In the genomic region with DNA sequence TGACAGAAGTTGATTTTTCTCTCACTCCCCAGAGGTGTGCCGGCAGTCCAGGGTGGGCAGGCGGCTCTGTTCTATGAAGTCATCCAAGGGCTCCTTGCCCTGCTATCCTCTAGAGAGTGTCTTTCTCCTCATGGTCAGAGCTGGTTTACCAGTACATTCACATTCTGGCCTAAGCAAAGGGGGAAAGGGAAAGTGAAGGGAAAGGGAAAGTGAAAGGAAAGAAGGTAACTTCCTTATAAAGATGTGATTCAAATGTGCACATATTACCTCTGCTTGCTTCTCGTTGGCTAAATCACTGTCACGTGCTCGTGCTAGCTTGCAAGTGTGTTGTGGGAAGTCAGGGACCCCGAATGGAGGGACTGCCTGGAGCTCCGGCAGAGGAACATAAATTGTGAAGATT, we compare ENCODE assay signal across 10 cellular contexts. TPM values are rescaled to one million over a fixed set of nuclear protein-coding genes. Genes with fewer than 3 reads are reported as not detected.
DNase-seq lines count a peak whose midpoint lies in the region; ATAC-seq and TF ChIP-seq lines count a peak whose summit lies in the region.
"Had no signal": no experiment of that assay in that cellular context is flagged by ENCODE, and none has a peak within 500 bp of the region (broad histone marks: within the 10 kb centered on the region; RNA-seq: fewer than 3 reads in every experiment).

No MANE protein-coding gene starts in this region.

- H3K4me2 ChIP-seq in SK-N-SH (no peak overlapping the region), OCI-LY7 (ENCODE audit: low read length) (peak overlapping the region; percentile 26; the same call in 1 of the 2 replicates)

- H4K20me1 ChIP-seq in SK-N-SH (ENCODE audit: insufficient read depth) (no peaks in the 10 kb centered on the region), OCI-LY7 (ENCODE audit: insufficient read depth, low read length) (no peaks in the 10 kb centered on the region)

- WGBS in SK-N-SH (ENCODE audit: low lambda C conversion rate): 67% methylated on average over 7 of the region's 7 CpGs

- H3K36me3 Mint-ChIP-seq in central memory CD8-positive, alpha-beta T cell (ENCODE audit: insufficient read depth): peaks cover 6% of the 10 kb centered on the region
- no peaks in the 10 kb centered on the region for H3K36me3 Mint-ChIP-seq in stimulated activated memory B cell treated with anti-CD40 and anti-IgM and Interleukin-4, amounts not matched to agents 10 μg/mL and 1 μg/mL and 100 μg/mL, for 72 hours

- H3K4me3 ChIP-seq in SK-N-SH (ENCODE audit: low read depth in 2 of 2, low read length in 1 of 2) (no peak overlapping the region), OCI-LY7 (ENCODE audit: low read depth, low read length, poor library complexity, severe bottlenecking) (no peak overlapping the region)

- H3K9me2 ChIP-seq in SK-N-SH (no peaks in the 10 kb centered on the region), OCI-LY7 (ENCODE audit: insufficient read depth, low read length) (no peaks in the 10 kb centered on the region)

- no peak for DNase-seq in SK-N-SH
- DNase-seq in OCI-LY7 (ENCODE audit: low spot score): peak; percentile 19
- DNase-seq in central memory CD8-positive, alpha-beta T cell (ENCODE audit: low spot score in 2 of 2): peak in 1 of 2 donors; percentile 21
- no peak for DNase-seq in occipital lobe (lab: John Stamatoyannopoulos, UW)
- DNase-seq in midbrain (lab: John Stamatoyannopoulos, UW): no peak
- no peak for DNase-seq in caudate nucleus (lab: John Stamatoyannopoulos, UW)
- DNase-seq: NCI-H1092 treated with DMSO at 0.1 percent for 48 hours had no signal

- POLR2A ChIA-PET in SK-N-SH (lab: Yijun Ruan, JAX): no interaction called here
- POLR2A ChIA-PET in OCI-LY7 (lab: Charles Lee): no interaction called here

- H3K27ac ChIP-seq in SK-N-SH (ENCODE audit: low read depth in 2 of 2, low read length in 1 of 2) (no peak overlapping the region), OCI-LY7 (ENCODE audit: low read depth, low read length, poor library complexity, severe bottlenecking) (no peak overlapping the region), caudate nucleus (ENCODE audit: low read depth, low read length) (no peak overlapping the region)
- H3K27ac ChIP-seq: epithelial cell of prostate had no signal

- H3K9me3 ChIP-seq in SK-N-SH (no peaks in the 10 kb centered on the region), OCI-LY7 (ENCODE audit: low read length) (no peaks in the 10 kb centered on the region)

- H3K4me3 Mint-ChIP-seq in central memory CD8-positive, alpha-beta T cell: peak overlapping the region; percentile 65
- H3K4me3 Mint-ChIP-seq in stimulated activated memory B cell treated with anti-CD40 and anti-IgM and Interleukin-4, amounts not matched to agents 10 μg/mL and 1 μg/mL and 100 μg/mL, for 72 hours: peak overlapping the region; percentile 70

- TF ChIP-seq RAD21 in SK-N-SH (IDR thresholded peaks at IDR 0.05; ENCODE audit: low read length): no peak

- no peak overlapping the region for H3K9ac ChIP-seq in SK-N-SH

- peaks cover 32% of the 10 kb centered on the region for H3K4me1 Mint-ChIP-seq in central memory CD8-positive, alpha-beta T cell
- peaks cover 35% of the 10 kb centered on the region for H3K4me1 Mint-ChIP-seq in stimulated activated memory B cell treated with anti-CD40 and anti-IgM and Interleukin-4, amounts not matched to agents 10 μg/mL and 1 μg/mL and 100 μg/mL, for 72 hours

- H3K9me3 Mint-ChIP-seq in central memory CD8-positive, alpha-beta T cell: no peaks in the 10 kb centered on the region
- H3K9me3 Mint-ChIP-seq in stimulated activated memory B cell treated with anti-CD40 and anti-IgM and Interleukin-4, amounts not matched to agents 10 μg/mL and 1 μg/mL and 100 μg/mL, for 72 hours: no peaks in the 10 kb centered on the region

- BruUV-seq in OCI-LY7 (replicated peaks; lab: Mats Ljungman, UMichigan): no TSS peak

- ATAC-seq in SK-N-SH treated with all-trans-retinoic acid at 6 μM for 48 hours: no peak; the same call in 2 of the 3 replicates
- ATAC-seq in central memory CD8-positive, alpha-beta T cell (replicated peaks; ENCODE audit: extremely low read depth, poor library complexity, severe bottlenecking): peak; percentile 57
- peak; percentile 67 for ATAC-seq in stimulated activated memory B cell treated with anti-CD40 and anti-IgM and Interleukin-4, amounts not matched to agents 10 μg/mL and 1 μg/mL and 100 μg/mL, for 72 hours

- no peaks in the 10 kb centered on the region for H3K36me3 ChIP-seq in SK-N-SH (replicated peaks in 1 of 2; ENCODE audit: control insufficient read depth in 1 of 2, insufficient read depth in 2 of 2, low read length in 1 of 2)
- no peaks in the 10 kb centered on the region for H3K36me3 ChIP-seq in OCI-LY7 (ENCODE audit: insufficient read depth, low read length)

- CTCF ChIA-PET in SK-N-SH (lab: Yijun Ruan, JAX): interaction anchor here (0.7 to 13.2 kb wide), 5 partner anchors 10 to 473 kb away, joined by 3 to 302 read pairs (median 7); no protein-coding TSS in a partner anchor
- CTCF ChIA-PET in OCI-LY7 (lab: Charles Lee; ENCODE audit: unreplicated experiment): no interaction called here

- intact Hi-C loops in OCI-LY7 (cut with micrococcal nuclease; ENCODE audit: unreplicated experiment): no loop called here

- peak overlapping the region; percentile 85 for H3K27ac Mint-ChIP-seq in central memory CD8-positive, alpha-beta T cell (ENCODE audit: low read depth)
- H3K27ac Mint-ChIP-seq in stimulated activated memory B cell treated with anti-CD40 and anti-IgM and Interleukin-4, amounts not matched to agents 10 μg/mL and 1 μg/mL and 100 μg/mL, for 72 hours: peak overlapping the region; percentile 69

- H3K4me1 ChIP-seq in SK-N-SH (ENCODE audit: control insufficient read depth in 1 of 2, insufficient read depth in 2 of 2, low read depth in 1 of 2, low read length in 1 of 2) (no peaks in the 10 kb centered on the region), OCI-LY7 (ENCODE audit: insufficient read depth, low read length, poor library complexity, severe bottlenecking) (no peaks in the 10 kb centered on the region)

- H3K27me3 Mint-ChIP-seq in central memory CD8-positive, alpha-beta T cell: no peaks in the 10 kb centered on the region
- H3K27me3 Mint-ChIP-seq in stimulated activated memory B cell treated with anti-CD40 and anti-IgM and Interleukin-4, amounts not matched to agents 10 μg/mL and 1 μg/mL and 100 μg/mL, for 72 hours: no peaks in the 10 kb centered on the region

- no peak for TF ChIP-seq EP300 in SK-N-SH (IDR thresholded peaks at IDR 0.05; ENCODE audit: borderline replicate concordance in 1 of 2, low read depth in 1 of 2, low read length in 1 of 2)

- no peak for TF ChIP-seq CTCF in SK-N-SH (IDR thresholded peaks at IDR 0.05)
- TF ChIP-seq CTCF in OCI-LY7 (conservative IDR thresholded peaks at IDR 0.05; ENCODE audit: low read length): no peak

- H2AFZ ChIP-seq in SK-N-SH (ENCODE audit: low read depth): 0 out of 2 replicates have a peak overlapping the region, but pooled peaks have one; percentile 60
- peak overlapping the region; percentile 84; the same call in 1 of the 2 replicates for H2AFZ ChIP-seq in OCI-LY7 (ENCODE audit: low read length)

- H3F3A ChIP-seq in SK-N-SH (replicated peaks; ENCODE audit: insufficient read depth): no peaks in the 10 kb centered on the region

- H3K79me2 ChIP-seq in SK-N-SH (ENCODE audit: insufficient read depth) (no peaks in the 10 kb centered on the region), OCI-LY7 (ENCODE audit: insufficient read depth, low read depth, low read length) (no peaks in the 10 kb centered on the region)

- no peaks in the 10 kb centered on the region for H3K27me3 ChIP-seq in SK-N-SH (ENCODE audit: insufficient read depth)

TF ChIP-seq in SK-N-SH, 30 proteins besides CTCF, POLR2A, EP300 and RAD21 (continues in another document):
- TF ChIP-seq CHD2 (IDR thresholded peaks at IDR 0.05; ENCODE audit: low read length, partially characterized antibody): no peak
- no peak for TF ChIP-seq JUND (IDR thresholded peaks at IDR 0.05)
- TF ChIP-seq RCOR1 (IDR thresholded peaks at IDR 0.05; ENCODE audit: low read length): no peak
- TF ChIP-seq YY1 (IDR thresholded peaks at IDR 0.05; ENCODE audit: low read depth): no peak
- no peak for TF ChIP-seq POLR2AphosphoS5 (IDR thresholded peaks at IDR 0.05; ENCODE audit: low read depth, low read length)
- no peak for TF ChIP-seq NFIC (IDR thresholded peaks at IDR 0.05; ENCODE audit: borderline replicate concordance)
- no peak for TF ChIP-seq NRF1 (IDR thresholded peaks at IDR 0.05; ENCODE audit: low read depth, low read length)
- no peak for TF ChIP-seq FOXM1 (IDR thresholded peaks at IDR 0.05; ENCODE audit: low read depth)
- no peak for TF ChIP-seq RXRA (IDR thresholded peaks at IDR 0.05; ENCODE audit: borderline replicate concordance, low read depth)
- no peak for TF ChIP-seq TAF1 (IDR thresholded peaks at IDR 0.05; ENCODE audit: borderline replicate concordance, low read depth, low read length)
- no peak for TF ChIP-seq MEF2A (IDR thresholded peaks at IDR 0.05; ENCODE audit: borderline replicate concordance, low read depth)

TF ChIP-seq in SK-N-SH treated with all-trans-retinoic acid at 6 μM for 48 hours, 23 proteins besides CTCF, POLR2A, EP300 and RAD21 (continues in another document):
- TF ChIP-seq SNAI2 (CRISPR knock-in tag; IDR thresholded peaks at IDR 0.05): no peak
- no peak for TF ChIP-seq CSDC2 (CRISPR knock-in tag; IDR thresholded peaks at IDR 0.05)
- no peak for TF ChIP-seq GLIS3 (CRISPR knock-in tag; IDR thresholded peaks at IDR 0.05)
- TF ChIP-seq POU6F1 (CRISPR knock-in tag; IDR thresholded peaks at IDR 0.05; ENCODE audit: borderline replicate concordance, low read depth): no peak
- no peak for TF ChIP-seq ZNF70 (CRISPR knock-in tag; IDR thresholded peaks at IDR 0.05)

RNA-seq across cellular contexts. Expression of gene HTATIP2, which starts 2.9 kb away (rescaled TPM):
- not detected in 2 replicates for polyA plus RNA-seq in SK-N-SH (2012; rRNA removed)
- polyA plus RNA-seq in SK-N-SH (2012; cell fraction: cytosol; rRNA removed): not detected in 2 replicates
- polyA plus RNA-seq in SK-N-SH (2012; cell fraction: nucleus; rRNA removed): not detected in 2 replicates
- not detected in 2 replicates for total RNA-seq in OCI-LY7 (2014; rRNA removed; shearing (Covaris generic))
- 13.9 and 18.2 TPM in 2 replicates for total RNA-seq in OCI-LY7 (2022)
- 6.1 TPM for total RNA-seq in occipital lobe

RNA-seq across cellular contexts. Expression of gene PRMT3, which starts 26.9 kb away (rescaled TPM):
- 10.8 and 14.9 TPM in 2 replicates for polyA plus RNA-seq in SK-N-SH (2012; rRNA removed)
- polyA plus RNA-seq in SK-N-SH (2012; cell fraction: cytosol; rRNA removed): 15.6 and 16.9 TPM in 2 replicates
- polyA plus RNA-seq in SK-N-SH (2012; cell fraction: nucleus; rRNA removed): 10.5 and 16.3 TPM in 2 replicates
- total RNA-seq in OCI-LY7 (2014; rRNA removed; shearing (Covaris generic)): 23.9 and 34.0 TPM in 2 replicates
- total RNA-seq in OCI-LY7 (2022): 44.6 and 50.0 TPM in 2 replicates
- total RNA-seq in occipital lobe: 27.6 TPM
